21 cellular contexts compared by ENCODE assay signal in genomic region chr5:16964821-16965220, GRCh38. TPM values are rescaled to one million over a fixed set of nuclear protein-coding genes. Genes with fewer than 3 reads are reported as not detected.
DNase-seq lines count a peak whose midpoint lies in the region; ATAC-seq, FAIRE-seq and TF ChIP-seq lines count a peak whose summit lies in the region.
"Had no signal": no experiment of that assay in that cellular context is flagged by ENCODE, and none has a peak within 500 bp of the region (broad histone marks: within the 10 kb centered on the region; RNA-seq: fewer than 3 reads in every experiment).

No MANE protein-coding gene starts in this region.

- H3K4me3 ChIP-seq in astrocyte (ENCODE audit: insufficient read depth, low read depth, low read length), result no peak overlapping the region
- no peak overlapping the region for H3K4me3 ChIP-seq in upper lobe of left lung
- H3K4me3 ChIP-seq: breast epithelium, prostate gland had no signal

- H3K27me3 Mint-ChIP-seq in astrocyte (ENCODE audit: low read depth, unreplicated experiment) (no peaks in the 10 kb centered on the region), mesothelial cell of epicardium (ENCODE audit: low read depth) (no peaks in the 10 kb centered on the region)
- H3K27me3 Mint-ChIP-seq: activated B cell treated with CpG ODN at 0.5 μM for 24 hours; activated naive CD8-positive, alpha-beta T cell treated with anti-CD3 and anti-CD28 coated beads for 36 hours; naive thymus-derived CD8-positive, alpha-beta T cell had no signal

- H3K9me3 Mint-ChIP-seq in astrocyte (ENCODE audit: unreplicated experiment) (peaks cover 4% of the 10 kb centered on the region), mesothelial cell of epicardium (no peaks in the 10 kb centered on the region)
- H3K9me3 Mint-ChIP-seq: activated B cell treated with CpG ODN at 0.5 μM for 24 hours; activated naive CD8-positive, alpha-beta T cell treated with anti-CD3 and anti-CD28 coated beads for 36 hours had no signal

- H2AFZ ChIP-seq in astrocyte (ENCODE audit: low read depth, low read length), result no peak overlapping the region

- no peak overlapping the region for H3K4me3 Mint-ChIP-seq in astrocyte (ENCODE audit: unreplicated experiment)
- H3K4me3 Mint-ChIP-seq in mesothelial cell of epicardium, result no peak overlapping the region
- H3K4me3 Mint-ChIP-seq: activated B cell treated with CpG ODN at 0.5 μM for 24 hours; activated CD8-positive, alpha-beta T cell treated with anti-CD3 and anti-CD28 coated beads, Interleukin-2, amount 10 ng/mL, durations not matched to agents 7 days and 5 days; activated naive CD8-positive, alpha-beta T cell treated with anti-CD3 and anti-CD28 coated beads for 36 hours; activated T-cell treated with anti-CD3 and anti-CD28 coated beads, Interleukin-2, amount 50 U/mL, for 4 hours; naive thymus-derived CD8-positive, alpha-beta T cell had no signal

- H3K27ac Mint-ChIP-seq in astrocyte (ENCODE audit: unreplicated experiment) (peak overlapping the region; percentile 6), mesothelial cell of epicardium (peak overlapping the region; percentile 62)
- H3K27ac Mint-ChIP-seq: activated B cell treated with CpG ODN at 0.5 μM for 24 hours; activated CD8-positive, alpha-beta T cell treated with anti-CD3 and anti-CD28 coated beads, Interleukin-2, amount 10 ng/mL, durations not matched to agents 7 days and 5 days; activated naive CD8-positive, alpha-beta T cell treated with anti-CD3 and anti-CD28 coated beads for 36 hours; naive thymus-derived CD8-positive, alpha-beta T cell had no signal

- H3K27me3 ChIP-seq in astrocyte (ENCODE audit: insufficient read depth, low read length) (no peaks in the 10 kb centered on the region), upper lobe of left lung (no peaks in the 10 kb centered on the region)
- H3K27me3 ChIP-seq: breast epithelium had no signal

- no peak for TF ChIP-seq EP300 in upper lobe of left lung (IDR thresholded peaks at IDR 0.05)

- H3K4me1 ChIP-seq in astrocyte (ENCODE audit: insufficient read depth, low read length), result no peaks in the 10 kb centered on the region
- H3K4me1 ChIP-seq in upper lobe of left lung, result no peaks in the 10 kb centered on the region
- H3K4me1 ChIP-seq: breast epithelium, prostate gland had no signal

- FAIRE-seq in HTR-8/SVneo (lab: Jason Lieb, UNC), result no peak
- FAIRE-seq in astrocyte (lab: Jason Lieb, UNC), result no peak

- WGBS in upper lobe of left lung, 2 donors, result 24 to 43% methylated on average over 4 of the region's 4 CpGs

- H3K9me3 ChIP-seq in astrocyte (ENCODE audit: insufficient read depth, low read depth, low read length), result no peaks in the 10 kb centered on the region
- no peaks in the 10 kb centered on the region for H3K9me3 ChIP-seq in upper lobe of left lung
- H3K9me3 ChIP-seq: breast epithelium, prostate gland had no signal

- TF ChIP-seq POLR2A in upper lobe of left lung (IDR thresholded peaks at IDR 0.05), result no peak

- H3K79me2 ChIP-seq in astrocyte (ENCODE audit: insufficient read depth, low read length), result no peaks in the 10 kb centered on the region

- ATAC-seq in upper lobe of left lung (ENCODE audit: low FRiP score in 2 of 2), result no peak
- no peak for ATAC-seq in HG03039 (IDR thresholded peaks at IDR 0.05; ENCODE audit: unreplicated experiment)
- ATAC-seq: activated CD8-positive, alpha-beta T cell treated with anti-CD3 and anti-CD28 coated beads, Interleukin-2, amount 10 ng/mL, durations not matched to agents 7 days and 5 days; activated T-cell treated with anti-CD3 and anti-CD28 coated beads, Interleukin-2, amount 50 U/mL, for 4 hours; naive thymus-derived CD8-positive, alpha-beta T cell had no signal

- H3K36me3 ChIP-seq in astrocyte (ENCODE audit: insufficient read depth, low read length) (no peaks in the 10 kb centered on the region), upper lobe of left lung (no peaks in the 10 kb centered on the region)
- H3K36me3 ChIP-seq: breast epithelium, prostate gland had no signal

- peak; percentile 79 for DNase-seq in A172 (ENCODE audit: low spot score)
- DNase-seq in HTR-8/SVneo (ENCODE audit: insufficient read length, low spot score), result peak; percentile 69
- DNase-seq in astrocyte (ENCODE audit: low read depth), result peak; percentile 16
- DNase-seq in mesothelial cell of epicardium (ENCODE audit: low spot score in 2 of 2, unreplicated experiment in 2 of 2), result no peak
- no peak for DNase-seq in upper lobe of left lung
- no peak for DNase-seq in stimulated activated naive CD4-positive, alpha-beta T cell treated with Interleukin-2 at 50 U/mL for 16 hours (lab: John Stamatoyannopoulos, UW)
- DNase-seq in retina, result no peak
- DNase-seq: activated B cell treated with CpG ODN at 0.5 μM for 24 hours; activated CD8-positive, alpha-beta T cell treated with anti-CD3 and anti-CD28 coated beads, Interleukin-2, amount 10 ng/mL, durations not matched to agents 7 days and 5 days; activated naive CD8-positive, alpha-beta T cell treated with anti-CD3 and anti-CD28 coated beads for 36 hours; activated T-cell treated with anti-CD3 and anti-CD28 coated beads, Interleukin-2, amount 50 U/mL, for 4 hours; C1 segment of cervical spinal cord; DMS 273 treated with DMSO at 0.1 percent for 48 hours; naive thymus-derived CD8-positive, alpha-beta T cell; NCI-H1092; NCI-H2107; NCI-H526; SIG-M5 had no signal

- H3K4me2 ChIP-seq in astrocyte (ENCODE audit: low read length), result peak overlapping the region; percentile 54

- TF ChIP-seq CTCF in astrocyte (IDR thresholded peaks at IDR 0.05; ENCODE audit: insufficient read depth, low read depth, low read length) (no peak), mesothelial cell of epicardium (IDR thresholded peaks at IDR 0.05; ENCODE audit: unreplicated experiment) (no peak), upper lobe of left lung (IDR thresholded peaks at IDR 0.05) (no peak)

- H3K4me1 Mint-ChIP-seq in astrocyte (ENCODE audit: low read depth, unreplicated experiment) (peaks cover 14% of the 10 kb centered on the region), mesothelial cell of epicardium (peaks cover 14% of the 10 kb centered on the region)
- H3K4me1 Mint-ChIP-seq: activated B cell treated with CpG ODN at 0.5 μM for 24 hours; activated naive CD8-positive, alpha-beta T cell treated with anti-CD3 and anti-CD28 coated beads for 36 hours; naive thymus-derived CD8-positive, alpha-beta T cell had no signal

- H4K20me1 ChIP-seq in astrocyte (ENCODE audit: insufficient read depth, low read length), result no peaks in the 10 kb centered on the region

- no peak overlapping the region for H3K9ac ChIP-seq in astrocyte (ENCODE audit: low read length)

- H3K36me3 Mint-ChIP-seq in astrocyte (ENCODE audit: low read depth, unreplicated experiment), result no peaks in the 10 kb centered on the region
- no peaks in the 10 kb centered on the region for H3K36me3 Mint-ChIP-seq in mesothelial cell of epicardium
- H3K36me3 Mint-ChIP-seq: activated naive CD8-positive, alpha-beta T cell treated with anti-CD3 and anti-CD28 coated beads for 36 hours; naive thymus-derived CD8-positive, alpha-beta T cell had no signal

- no peak overlapping the region for H3K27ac ChIP-seq in astrocyte (ENCODE audit: low read depth, low read length)
- no peak overlapping the region for H3K27ac ChIP-seq in upper lobe of left lung
- H3K27ac ChIP-seq: breast epithelium, prostate gland had no signal

RNA-seq across cellular contexts. Expression of gene MYO10, which starts 28.7 kb away (rescaled TPM):
- 5.2 and 9.4 TPM in 2 replicates for total RNA-seq in A172 (2014; rRNA removed; shearing (Covaris generic))
- total RNA-seq in astrocyte, result 65.7 and 80.2 TPM in 2 replicates
- 50.1 to 56.7 TPM (median 51.9 TPM) in 3 replicates for total RNA-seq in mesothelial cell of epicardium
- total RNA-seq in upper lobe of left lung, result 100 to 1,000 TPM in 1 of 6 donors, 10 to 100 TPM in 5; 31.9 to 135 (median 57.7) TPM
- total RNA-seq: activated CD8-positive, alpha-beta T cell treated with anti-CD3 and anti-CD28 coated beads, Interleukin-2, amount 10 ng/mL, durations not matched to agents 7 days and 5 days; naive thymus-derived CD8-positive, alpha-beta T cell had no signal

Comparison
In these comparisons a context has a peak if more than half of its experiments do, and no peak if none do; other contexts are left out.
1. DNase-seq: peak in A172 (single experiment), HTR-8/SVneo (single experiment) and astrocyte (single experiment); none in mesothelial cell of epicardium (0 of 2), upper lobe of left lung (0 of 2), stimulated activated naive CD4-positive, alpha-beta T cell treated with Interleukin-2 at 50 U/mL for 16 hours (single experiment) and retina (single experiment).